10 cellular contexts compared by ENCODE assay signal in genomic region chr12:75943730-75944096, GRCh38.
DNase-seq lines count a peak whose midpoint lies in the region; ATAC-seq and TF ChIP-seq lines count a peak whose summit lies in the region.
"Had no signal": no experiment of that assay in that cellular context is flagged by ENCODE, and none has a peak within 500 bp of the region (broad histone marks: within the 10 kb centered on the region; RNA-seq: fewer than 3 reads in every experiment).

No MANE protein-coding gene starts in this region.

- no peak for ATAC-seq in activated CD8-positive, alpha-beta memory T cell treated with anti-CD3 and anti-CD28 coated beads, Interleukin-2, amount 10 ng/mL, durations not matched to agents 7 days and 5 days
- no peak for ATAC-seq in HG02973 (IDR thresholded peaks at IDR 0.05; ENCODE audit: unreplicated experiment)

- peaks cover 2% of the 10 kb centered on the region for H3K9me3 Mint-ChIP-seq in activated CD8-positive, alpha-beta memory T cell treated with anti-CD3 and anti-CD28 coated beads, Interleukin-2, amount 10 ng/mL, durations not matched to agents 7 days and 5 days (ENCODE audit: low read depth)

- no peaks in the 10 kb centered on the region for H3K27me3 ChIP-seq in fibroblast of lung (ENCODE audit: control insufficient read depth, insufficient read depth, low read length)
- no peaks in the 10 kb centered on the region for H3K27me3 ChIP-seq in stomach

- no peak for TF ChIP-seq EP300 in stomach (IDR thresholded peaks at IDR 0.05)

- H3K4me2 ChIP-seq in fibroblast of lung (ENCODE audit: extremely low read depth, insufficient read depth, low read length) = no peak overlapping the region

- H3K9me3 ChIP-seq in fibroblast of lung (ENCODE audit: control insufficient read depth, insufficient read depth, low read depth, low read length) = no peaks in the 10 kb centered on the region
- no peaks in the 10 kb centered on the region for H3K9me3 ChIP-seq in stomach

- in situ Hi-C loops in SK-MEL-5 (cut with HindIII; ENCODE audit: low pct_unique_long_range_greater_than_20kb, low sequenced_read_pairs) = no loop called here

- no peaks in the 10 kb centered on the region for H3K27me3 Mint-ChIP-seq in activated CD8-positive, alpha-beta memory T cell treated with anti-CD3 and anti-CD28 coated beads, Interleukin-2, amount 10 ng/mL, durations not matched to agents 7 days and 5 days

- H3K79me2 ChIP-seq in fibroblast of lung (ENCODE audit: control insufficient read depth, insufficient read depth, low read length) = no peaks in the 10 kb centered on the region
- H3K79me2 ChIP-seq: parathyroid adenoma had no signal

- H2AFZ ChIP-seq in fibroblast of lung (ENCODE audit: low read length) = no peak overlapping the region
- H2AFZ ChIP-seq: parathyroid adenoma had no signal

- intact Hi-C loops in stomach (cut with DNase I; ENCODE audit: low total_unique reads) = no loop called here

- H3K27ac Mint-ChIP-seq in activated CD8-positive, alpha-beta memory T cell treated with anti-CD3 and anti-CD28 coated beads, Interleukin-2, amount 10 ng/mL, durations not matched to agents 7 days and 5 days = peak overlapping the region; percentile 99

- DNase-seq in activated CD8-positive, alpha-beta memory T cell treated with anti-CD3 and anti-CD28 coated beads, Interleukin-2, amount 10 ng/mL, durations not matched to agents 7 days and 5 days = no peak
- DNase-seq in activated CD8-positive, alpha-beta memory T cell treated with anti-CD3 and anti-CD28 coated beads, Interleukin-2, amount 50 U/mL, for 4 hours = no peak
- DNase-seq in SK-MEL-5 (ENCODE audit: low read depth, low spot score) = peak; percentile 41
- no peak for DNase-seq in fibroblast of lung (ENCODE audit: low read depth in 2 of 2)
- DNase-seq in stomach = no peak
- DNase-seq in NCI-H345 (lab: John Stamatoyannopoulos, UW) = no peak
- no peak for DNase-seq in epidermal melanocyte (ENCODE audit: insufficient read length, low spot score)
- DNase-seq: stimulated activated CD8-positive, alpha-beta memory T cell treated with anti-CD3 and anti-CD28 coated beads, Interleukin-4, amount 100 ng/mL, for 48 hours had no signal

- no peaks in the 10 kb centered on the region for H4K20me1 ChIP-seq in fibroblast of lung (ENCODE audit: control insufficient read depth, extremely low read depth, insufficient read depth, low read length)

- H3K4me3 ChIP-seq in fibroblast of lung (replicated peaks in 1 of 4; ENCODE audit: control extremely low read depth in 1 of 4, insufficient read depth in 1 of 4, low read depth in 3 of 4, low read length in 4 of 4) = no peak overlapping the region
- H3K4me3 ChIP-seq in stomach = no peak overlapping the region

- WGBS in stomach, 5 donors = 67 to 89% (median 81%) methylated on average over 1 of the region's 1 CpG

- CTCF ChIA-PET in activated CD8-positive, alpha-beta memory T cell treated with anti-CD3 and anti-CD28 coated beads, Interleukin-2, amount 10 ng/mL, durations not matched to agents 7 days and 5 days (lab: Charles Lee) = interaction anchor here (1.0 to 2.7 kb wide), 7 partner anchors 9 to 416 kb away, joined by 3 to 10 read pairs (median 3); partner anchors contain the start of gene PHLDA1

- peak overlapping the region; percentile 39 for H3K27ac ChIP-seq in fibroblast of lung (ENCODE audit: insufficient read depth, low read length)
- H3K27ac ChIP-seq in stomach = peak overlapping the region in 4 of 5 donors; percentile 60 to 88 (median 79)
- H3K27ac ChIP-seq: parathyroid adenoma had no signal

- peaks cover 13% of the 10 kb centered on the region for H3K36me3 Mint-ChIP-seq in activated CD8-positive, alpha-beta memory T cell treated with anti-CD3 and anti-CD28 coated beads, Interleukin-2, amount 10 ng/mL, durations not matched to agents 7 days and 5 days

- H3K4me1 ChIP-seq in fibroblast of lung (ENCODE audit: control insufficient read depth, extremely low read depth, insufficient read depth, low read length) = peaks cover 12% of the 10 kb centered on the region
- peaks cover 11 to 21% (median 13%) of the 10 kb centered on the region in 4 donors for H3K4me1 ChIP-seq in stomach
- H3K4me1 ChIP-seq: parathyroid adenoma had no signal

- TF ChIP-seq CTCF in fibroblast of lung (conservative IDR thresholded peaks at IDR 0.05 in 1 of 2, IDR thresholded peaks at IDR 0.05 in 1 of 2; ENCODE audit: low read depth in 1 of 2, low read length in 2 of 2) = no peak
- TF ChIP-seq CTCF in stomach (IDR thresholded peaks at IDR 0.05) = no peak

- no peak overlapping the region for H3K9ac ChIP-seq in fibroblast of lung (ENCODE audit: insufficient read depth, low read length)
- H3K9ac ChIP-seq: parathyroid adenoma had no signal

- H3K4me3 Mint-ChIP-seq in activated CD8-positive, alpha-beta memory T cell treated with anti-CD3 and anti-CD28 coated beads, Interleukin-2, amount 10 ng/mL, durations not matched to agents 7 days and 5 days = peak overlapping the region; percentile 43

- no peaks in the 10 kb centered on the region for H3K36me3 ChIP-seq in fibroblast of lung (ENCODE audit: control insufficient read depth, insufficient read depth, low read length)
- H3K36me3 ChIP-seq in stomach = no peaks in the 10 kb centered on the region

- no peak for TF ChIP-seq POLR2A in stomach (IDR thresholded peaks at IDR 0.05)

- peaks cover 40% of the 10 kb centered on the region for H3K4me1 Mint-ChIP-seq in activated CD8-positive, alpha-beta memory T cell treated with anti-CD3 and anti-CD28 coated beads, Interleukin-2, amount 10 ng/mL, durations not matched to agents 7 days and 5 days
